ENCODE assay signal across 7 cellular contexts in the genomic region with DNA sequence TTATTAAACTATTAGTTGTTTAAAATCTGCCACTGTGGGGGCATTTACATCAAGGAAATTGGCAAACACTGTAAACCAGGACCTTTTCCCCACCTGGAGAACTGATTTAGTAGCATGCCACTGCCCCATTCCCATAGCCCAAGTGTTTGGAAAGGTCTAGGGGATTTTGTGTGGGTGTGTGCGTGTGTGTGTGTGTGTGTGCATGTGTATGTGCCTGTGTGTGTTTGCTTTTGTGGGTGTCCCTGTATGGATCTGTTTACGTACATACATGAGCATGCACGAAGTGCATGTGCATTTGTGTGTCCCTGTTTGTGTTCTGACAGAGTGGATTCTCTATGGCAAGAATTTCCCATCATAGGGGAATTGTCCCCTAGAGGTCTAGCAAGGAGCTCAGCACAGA.
"Had no signal": no experiment of that assay in that cellular context is flagged by ENCODE, and none has a peak within 500 bp of the region (broad histone marks: within the 10 kb centered on the region; RNA-seq: fewer than 3 reads in every experiment).

No MANE protein-coding gene starts in this region.

- FAIRE-seq: G401.6, GM12878, GM12891, GM18507, GM19239 had no signal

- ATAC-seq: GM12878 had no signal

- DNase-seq: GDM1, GF-D8 had no signal

- H3K4me3 ChIP-seq: GM12878 had no signal
